ENCODE assay signal across 20 cellular contexts in the genomic region with DNA sequence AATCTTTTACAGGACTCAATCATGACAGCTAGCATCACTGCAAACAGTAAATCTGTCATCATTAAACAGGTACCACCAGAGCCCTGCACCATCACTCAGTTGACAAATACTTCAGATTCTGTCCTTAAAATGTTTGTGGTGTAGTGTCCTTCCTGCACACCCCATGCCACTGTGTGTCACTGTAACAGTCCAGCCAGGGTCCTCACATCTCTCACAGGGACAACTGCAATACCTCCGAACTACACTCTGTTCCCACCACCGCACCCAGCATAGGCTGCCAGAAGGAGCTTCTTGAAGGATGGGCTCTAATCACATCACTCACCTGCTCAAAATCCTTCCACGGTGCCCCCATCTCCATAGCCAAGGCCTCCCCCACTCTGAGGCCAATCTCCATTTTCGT.
DNase-seq lines count a peak whose midpoint lies in the region; ATAC-seq, FAIRE-seq and TF ChIP-seq lines count a peak whose summit lies in the region.
"Had no signal": no experiment of that assay in that cellular context is flagged by ENCODE, and none has a peak within 500 bp of the region (broad histone marks: within the 10 kb centered on the region; RNA-seq: fewer than 3 reads in every experiment).

No MANE protein-coding gene starts in this region.

- no peaks in the 10 kb centered on the region for H3K27me3 ChIP-seq in brain microvascular endothelial cell (replicated peaks)
- H3K27me3 ChIP-seq: hepatocyte, Peyer's patch, uterus had no signal

- TF ChIP-seq CTCF in brain microvascular endothelial cell (IDR thresholded peaks at IDR 0.05; ENCODE audit: low read depth, low read length, missing control alignments), result no peak

- H3K4me3 Mint-ChIP-seq in stimulated activated naive CD8-positive, alpha-beta T cell treated with anti-CD3 and anti-CD28 coated beads, Interleukin-15, Interleukin-2, amounts not matched to agents 100 ng/mL and 50 ng/mL, for 24 hours, result peak overlapping the region; percentile 27
- H3K4me3 Mint-ChIP-seq: effector memory CD8-positive, alpha-beta T cell had no signal

- peak overlapping the region; percentile 6 for H3K27ac Mint-ChIP-seq in stimulated activated naive CD8-positive, alpha-beta T cell treated with anti-CD3 and anti-CD28 coated beads, Interleukin-15, Interleukin-2, amounts not matched to agents 100 ng/mL and 50 ng/mL, for 24 hours

- H3K36me3 ChIP-seq in brain microvascular endothelial cell (replicated peaks), result no peaks in the 10 kb centered on the region
- H3K36me3 ChIP-seq: Peyer's patch, uterus had no signal

- FAIRE-seq in HTR-8/SVneo (lab: Jason Lieb, UNC), result no peak
- FAIRE-seq: islet of Langerhans had no signal

- H3K27ac ChIP-seq in brain microvascular endothelial cell, result peak overlapping the region; percentile 38
- H3K27ac ChIP-seq: parathyroid adenoma, Peyer's patch, uterus had no signal

- H3K4me3 ChIP-seq in brain microvascular endothelial cell (ENCODE audit: low read depth, low read length), result no peak overlapping the region
- H3K4me3 ChIP-seq: hepatocyte, Peyer's patch, uterus had no signal

- no peaks in the 10 kb centered on the region for H3K36me3 Mint-ChIP-seq in stimulated activated naive CD8-positive, alpha-beta T cell treated with anti-CD3 and anti-CD28 coated beads, Interleukin-15, Interleukin-2, amounts not matched to agents 100 ng/mL and 50 ng/mL, for 24 hours (ENCODE audit: low read depth)

- DNase-seq in stimulated activated naive CD8-positive, alpha-beta T cell treated with anti-CD3 and anti-CD28 coated beads, Interleukin-15, Interleukin-2, amounts not matched to agents 100 U/mL and 50 U/mL, for 24 hours, result no peak
- DNase-seq in NCI-H524 treated with DMSO at 0.1 percent for 48 hours (lab: John Stamatoyannopoulos, UW) (peak; percentile 15), brain microvascular endothelial cell (no peak), HTR-8/SVneo (ENCODE audit: insufficient read length, low spot score) (no peak), CD1c-positive myeloid dendritic cell (ENCODE audit: extremely low spot score) (no peak), ACHN (no peak)
- DNase-seq: activated gamma-delta T cell treated with Interleukin-2 at 50 U/mL for 16 hours; aorta; effector memory CD8-positive, alpha-beta T cell; NCI-H1436 treated with DMSO at 0.1 percent for 48 hours; NCI-H82; Peyer's patch; stimulated activated CD4-positive, alpha-beta T cell treated with anti-CD3 and anti-CD28 coated beads, Interleukin-2, amount 100 ng/mL, for 24 hours; substantia nigra; uterus had no signal

- peaks cover 43% of the 10 kb centered on the region for H3K4me1 Mint-ChIP-seq in stimulated activated naive CD8-positive, alpha-beta T cell treated with anti-CD3 and anti-CD28 coated beads, Interleukin-15, Interleukin-2, amounts not matched to agents 100 ng/mL and 50 ng/mL, for 24 hours (ENCODE audit: low read depth)

- H3K9me3 Mint-ChIP-seq in stimulated activated naive CD8-positive, alpha-beta T cell treated with anti-CD3 and anti-CD28 coated beads, Interleukin-15, Interleukin-2, amounts not matched to agents 100 ng/mL and 50 ng/mL, for 24 hours, result no peaks in the 10 kb centered on the region

- in situ Hi-C loops in brain microvascular endothelial cell (cut with HindIII; ENCODE audit: low pct_ligation_motif_present, low sequenced_read_pairs) (loop anchor here (25.0 kb wide), 2 partner anchors 220 to 770 kb away; partner anchors contain the start of gene OPA1), ACHN (cut with HindIII; ENCODE audit: low pct_ligation_motif_present, low pct_unique_long_range_greater_than_20kb, low sequenced_read_pairs) (no loop called here)

- H3K27me3 Mint-ChIP-seq in stimulated activated naive CD8-positive, alpha-beta T cell treated with anti-CD3 and anti-CD28 coated beads, Interleukin-15, Interleukin-2, amounts not matched to agents 100 ng/mL and 50 ng/mL, for 24 hours, result peaks cover 5% of the 10 kb centered on the region
- H3K27me3 Mint-ChIP-seq: effector memory CD8-positive, alpha-beta T cell had no signal

- no peak for ATAC-seq in stimulated activated naive CD8-positive, alpha-beta T cell treated with anti-CD3 and anti-CD28 coated beads, Interleukin-15, Interleukin-2, amounts not matched to agents 100 U/mL and 50 U/mL, for 24 hours
- no peak for ATAC-seq in HG03045 (IDR thresholded peaks at IDR 0.05; ENCODE audit: unreplicated experiment)
- ATAC-seq: effector memory CD8-positive, alpha-beta T cell had no signal
